14 cellular contexts compared by ENCODE assay signal in genomic region chr4:54224960-54225670, GRCh38. TPM values are rescaled to one million over a fixed set of nuclear protein-coding genes. Genes with fewer than 3 reads are reported as not detected.
DNase-seq lines count a peak whose midpoint lies in the region; ATAC-seq and TF ChIP-seq lines count a peak whose summit lies in the region.
"Had no signal": no experiment of that assay in that cellular context is flagged by ENCODE, and none has a peak within 500 bp of the region (broad histone marks: within the 10 kb centered on the region; RNA-seq: fewer than 3 reads in every experiment).

No MANE protein-coding gene starts in this region.

- H2AFZ ChIP-seq in PC-3 (ENCODE audit: low read length): peak overlapping the region; percentile 94; the same call in 1 of the 2 replicates

- BruUV-seq in PC-3 (replicated peaks; lab: Mats Ljungman, UMichigan): no TSS peak

- H3K9me2 ChIP-seq in PC-3 (replicated peaks; ENCODE audit: low read length): no peaks in the 10 kb centered on the region

- H3K4me3 Mint-ChIP-seq in CD8-positive, alpha-beta memory T cell: peak overlapping the region in 6 of 7 donors; percentile 13 to 80 (median 42)
- H3K4me3 Mint-ChIP-seq in glutamatergic neuron (ENCODE audit: unreplicated experiment) (peak overlapping the region; percentile 59), progenitor cell of endocrine pancreas (ENCODE audit: low read depth) (peak overlapping the region; percentile 68)
- H3K4me3 Mint-ChIP-seq: activated CD4-positive, alpha-beta memory T cell treated with anti-CD3 and anti-CD28 coated beads, Interleukin-2, amount 10 ng/mL, durations not matched to agents 7 days and 5 days had no signal

- TF ChIP-seq CTCF in PC-3 (conservative IDR thresholded peaks at IDR 0.05; ENCODE audit: low read depth, low read length) (no peak), glutamatergic neuron (IDR thresholded peaks at IDR 0.05; ENCODE audit: partially characterized antibody, unreplicated experiment) (no peak), progenitor cell of endocrine pancreas (IDR thresholded peaks at IDR 0.05; ENCODE audit: unreplicated experiment) (no peak)

- intact Hi-C loops in PC-3 (cut with micrococcal nuclease): loop anchor here (5.0 kb wide), 1 partner anchor 573 kb away; no protein-coding TSS in a partner anchor

- no peaks in the 10 kb centered on the region for H4K20me1 ChIP-seq in PC-3 (ENCODE audit: low read length)

- H3K4me1 ChIP-seq in CD8-positive, alpha-beta memory T cell (ENCODE audit: insufficient read depth, low read length): peaks cover 14% of the 10 kb centered on the region
- H3K4me1 ChIP-seq in PC-3 (ENCODE audit: insufficient read depth, low read length) (peaks cover 31% of the 10 kb centered on the region), SJCRH30 (no peaks in the 10 kb centered on the region)
- H3K4me1 ChIP-seq: parathyroid adenoma had no signal

- no peak overlapping the region; the same call in 1 of the 2 replicates for H3K4me2 ChIP-seq in PC-3 (ENCODE audit: low read length)

- POLR2A ChIA-PET in CD8-positive, alpha-beta memory T cell (lab: Charles Lee): no interaction called here
- POLR2A ChIA-PET in PC-3 (lab: Charles Lee; ENCODE audit: unreplicated experiment): interaction anchor here (0.7 kb wide), 1 partner anchor 648 kb away, joined by 4 read pairs; no protein-coding TSS in a partner anchor

- no peak for DNase-seq in CD8-positive, alpha-beta memory T cell
- DNase-seq in PC-3 (no peak), glutamatergic neuron (no peak), progenitor cell of endocrine pancreas (ENCODE audit: low spot score, unreplicated experiment) (no peak), SJCRH30 (no peak)
- DNase-seq in activated CD4-positive, alpha-beta T cell treated with anti-CD3 and anti-CD28 coated beads, Interleukin-2, amount 50 U/mL, for 1 hour: no peak
- DNase-seq: activated CD4-positive, alpha-beta memory T cell treated with anti-CD3 and anti-CD28 coated beads, Interleukin-2, amount 10 ng/mL, durations not matched to agents 7 days and 5 days; adrenal gland; COR-L47; effector memory CD4-positive, alpha-beta T cell; NCI-H774 had no signal

- peaks cover 0 to 2% (median 0%) of the 10 kb centered on the region in 5 donors for H3K9me3 Mint-ChIP-seq in CD8-positive, alpha-beta memory T cell
- peaks cover 8% of the 10 kb centered on the region for H3K9me3 Mint-ChIP-seq in glutamatergic neuron (ENCODE audit: unreplicated experiment)
- no peaks in the 10 kb centered on the region for H3K9me3 Mint-ChIP-seq in progenitor cell of endocrine pancreas (ENCODE audit: low read depth)
- H3K9me3 Mint-ChIP-seq: activated CD4-positive, alpha-beta memory T cell treated with anti-CD3 and anti-CD28 coated beads, Interleukin-2, amount 10 ng/mL, durations not matched to agents 7 days and 5 days had no signal

- H3K27me3 Mint-ChIP-seq in CD8-positive, alpha-beta memory T cell: peaks cover 71 to 82% of the 10 kb centered on the region in 2 donors
- H3K27me3 Mint-ChIP-seq in glutamatergic neuron (ENCODE audit: unreplicated experiment) (peaks cover 23% of the 10 kb centered on the region), progenitor cell of endocrine pancreas (peaks cover 78% of the 10 kb centered on the region)

- H3K27me3 ChIP-seq in CD8-positive, alpha-beta memory T cell (ENCODE audit: insufficient read depth, low read length, poor library complexity, severe bottlenecking): peaks cover 48% of the 10 kb centered on the region
- H3K27me3 ChIP-seq in PC-3 (ENCODE audit: low read length) (peaks cover 20% of the 10 kb centered on the region), SJCRH30 (no peaks in the 10 kb centered on the region)

- no peak overlapping the region for H3K27ac ChIP-seq in CD8-positive, alpha-beta memory T cell (ENCODE audit: low read depth, low read length)
- H3K27ac ChIP-seq in PC-3 (ENCODE audit: low read length) (no peak overlapping the region), SJCRH30 (no peak overlapping the region)
- H3K27ac ChIP-seq: parathyroid adenoma had no signal

- H3K36me3 ChIP-seq in CD8-positive, alpha-beta memory T cell (ENCODE audit: insufficient read depth, low read length): no peaks in the 10 kb centered on the region
- no peaks in the 10 kb centered on the region for H3K36me3 ChIP-seq in PC-3 (ENCODE audit: low read depth, low read length)
- H3K36me3 ChIP-seq in SJCRH30: no peaks in the 10 kb centered on the region
- H3K36me3 ChIP-seq: adrenal gland had no signal

- ATAC-seq in PC-3 (no peak), HG03520 (IDR thresholded peaks at IDR 0.05; ENCODE audit: unreplicated experiment) (no peak), GM18511 (IDR thresholded peaks at IDR 0.05; ENCODE audit: unreplicated experiment) (no peak)

- peaks cover 28 to 34% (median 32%) of the 10 kb centered on the region in 3 donors for H3K4me1 Mint-ChIP-seq in CD8-positive, alpha-beta memory T cell
- H3K4me1 Mint-ChIP-seq in glutamatergic neuron (ENCODE audit: low read depth, unreplicated experiment) (peaks cover 5% of the 10 kb centered on the region), progenitor cell of endocrine pancreas (ENCODE audit: low read depth) (peaks cover 23% of the 10 kb centered on the region)

- H3K9ac ChIP-seq in PC-3 (ENCODE audit: low read length): no peak overlapping the region
- H3K9ac ChIP-seq: parathyroid adenoma had no signal

- no peaks in the 10 kb centered on the region for H3K79me2 ChIP-seq in PC-3 (ENCODE audit: low read length)
- H3K79me2 ChIP-seq: parathyroid adenoma had no signal

- no peaks in the 10 kb centered on the region for H3F3A ChIP-seq in PC-3 (ENCODE audit: low read length, unreplicated experiment)

- CTCF ChIA-PET in CD8-positive, alpha-beta memory T cell (lab: Charles Lee): interaction anchor here (1.0 to 2.2 kb wide), 2 partner anchors 8 to 295 kb away, joined by 4 to 6 read pairs; no protein-coding TSS in a partner anchor
- CTCF ChIA-PET in PC-3 (lab: Charles Lee): interaction anchor here (1.5 kb wide), 1 partner anchor 316 kb away, joined by 3 read pairs; no protein-coding TSS in a partner anchor

- H3K27ac Mint-ChIP-seq in CD8-positive, alpha-beta memory T cell: no peak overlapping the region
- no peak overlapping the region for H3K27ac Mint-ChIP-seq in glutamatergic neuron (ENCODE audit: unreplicated experiment)
- no peak overlapping the region for H3K27ac Mint-ChIP-seq in progenitor cell of endocrine pancreas
- H3K27ac Mint-ChIP-seq: activated CD4-positive, alpha-beta memory T cell treated with anti-CD3 and anti-CD28 coated beads, Interleukin-2, amount 10 ng/mL, durations not matched to agents 7 days and 5 days had no signal

- H3K36me3 Mint-ChIP-seq in CD8-positive, alpha-beta memory T cell: peaks cover 0 to 1% (median 0%) of the 10 kb centered on the region in 3 donors
- peaks cover 5% of the 10 kb centered on the region for H3K36me3 Mint-ChIP-seq in glutamatergic neuron (ENCODE audit: unreplicated experiment)
- H3K36me3 Mint-ChIP-seq in progenitor cell of endocrine pancreas (ENCODE audit: insufficient read depth): no peaks in the 10 kb centered on the region

- no peak overlapping the region for H3K4me3 ChIP-seq in CD8-positive, alpha-beta memory T cell (ENCODE audit: low read length)
- no peak overlapping the region for H3K4me3 ChIP-seq in PC-3 (ENCODE audit: low read length)
- H3K4me3 ChIP-seq in SJCRH30: no peak overlapping the region

- H3K9me3 ChIP-seq in CD8-positive, alpha-beta memory T cell (ENCODE audit: low read length): no peaks in the 10 kb centered on the region
- no peaks in the 10 kb centered on the region for H3K9me3 ChIP-seq in PC-3 (ENCODE audit: low read length)
- no peaks in the 10 kb centered on the region for H3K9me3 ChIP-seq in SJCRH30 (replicated peaks)
- H3K9me3 ChIP-seq: adrenal gland had no signal

RNA-seq across cellular contexts. Expression of gene PDGFRA, which starts 4.0 kb away (rescaled TPM):
- not detected for total RNA-seq in CD8-positive, alpha-beta memory T cell
- polyA plus RNA-seq in CD8-positive, alpha-beta memory T cell: not detected
- total RNA-seq in PC-3 (2014; rRNA removed) (1.1 and 1.9 TPM in 2 replicates), glutamatergic neuron (ENCODE audit: unreplicated experiment) (14.1 TPM), progenitor cell of endocrine pancreas (11.4 and 13.8 TPM in 2 replicates)
- 15.0 and 20.7 TPM in 2 replicates for total RNA-seq in SJCRH30 (2014; rRNA removed; shearing (Covaris generic))
